Comparison of ENCODE assay signal across 1 cellular context in genomic region chr9:73118898-73119554, GRCh38.
TF ChIP-seq lines count a peak whose summit lies in the region.

No MANE protein-coding gene starts in this region.

TF ChIP-seq in Ishikawa, 13 proteins besides CTCF, POLR2A, EP300 and RAD21:
- no peak for TF ChIP-seq CREB1 (IDR thresholded peaks at IDR 0.05; ENCODE audit: low read depth)
- TF ChIP-seq MAX (IDR thresholded peaks at IDR 0.05): peak; percentile 34; the same call in 1 of the 2 replicates
- no peak for TF ChIP-seq TAF1 (IDR thresholded peaks at IDR 0.05; ENCODE audit: low read depth)
- TF ChIP-seq FOXM1 (IDR thresholded peaks at IDR 0.05; ENCODE audit: borderline replicate concordance, low read depth): no peak
- peak; percentile 83 for TF ChIP-seq CEBPB (IDR thresholded peaks at IDR 0.05)
